8 cellular contexts compared by ENCODE assay signal in genomic region chr3:56468184-56469106, GRCh38. TPM values are rescaled to one million over a fixed set of nuclear protein-coding genes. Genes with fewer than 3 reads are reported as not detected.
A peak's percentile ranks its signal among the peaks of the same experiment; 100 is the strongest.
DNase-seq lines count a peak whose midpoint lies in the region; ATAC-seq and TF ChIP-seq lines count a peak whose summit lies in the region.

Gene ERC2 (minus strand): TSS chr3:56468467.

- TF ChIP-seq POLR2A in stomach (IDR thresholded peaks at IDR 0.05) = no peak

- no peaks in the 10 kb centered on the region for H3K9me3 Mint-ChIP-seq in T-helper 2 cell treated with Interferon-gamma antibody and Interleukin-4, amounts not matched to agents 5 μg/mL and 100 μg/mL, for 36 hours

- H3K4me1 ChIP-seq in colonic mucosa = no peaks in the 10 kb centered on the region
- peaks cover 5 to 21% (median 17%) of the 10 kb centered on the region in 4 donors for H3K4me1 ChIP-seq in stomach

- intact Hi-C loops in colonic mucosa (cut with DNase I) = no loop called here
- intact Hi-C loops in stomach (cut with DNase I; ENCODE audit: low total_unique reads) = no loop called here

- peak within 1 kb of the TSS; percentile 77 for H3K4me3 Mint-ChIP-seq in T-helper 2 cell treated with Interferon-gamma antibody and Interleukin-4, amounts not matched to agents 5 μg/mL and 100 μg/mL, for 36 hours

- H3K4me3 ChIP-seq in colonic mucosa (peak within 1 kb of the TSS; percentile 42), stomach (peak within 1 kb of the TSS; percentile 54 to 62 (median 58))

- TF ChIP-seq CTCF in colonic mucosa (IDR thresholded peaks at IDR 0.05) (no peak), stomach (IDR thresholded peaks at IDR 0.05) (no peak)

- H3K27ac Mint-ChIP-seq in T-helper 2 cell treated with Interferon-gamma antibody and Interleukin-4, amounts not matched to agents 5 μg/mL and 100 μg/mL, for 36 hours = no peak within 1 kb of the TSS

- H3K27ac ChIP-seq in colonic mucosa = no peak within 1 kb of the TSS
- H3K27ac ChIP-seq in stomach = no peak within 1 kb of the TSS

- TF ChIP-seq EP300 in stomach (IDR thresholded peaks at IDR 0.05) = no peak

- H3K4me1 Mint-ChIP-seq in T-helper 2 cell treated with Interferon-gamma antibody and Interleukin-4, amounts not matched to agents 5 μg/mL and 100 μg/mL, for 36 hours (ENCODE audit: low read depth) = no peaks in the 10 kb centered on the region

- DNase-seq in T-helper 2 cell treated with Interferon-gamma antibody and Interleukin-4, amounts not matched to agents 5 μg/mL and 100 μg/mL, for 36 hours (ENCODE audit: low spot score) = no peak
- DNase-seq in T-helper 2 cell (no peak), NCI-H82 (lab: John Stamatoyannopoulos, UW) (peak; percentile 85), colonic mucosa (peak; percentile 52), left lobe of liver (ENCODE audit: low spot score) (no peak), stomach (peak; percentile 41), NCI-H187 (lab: John Stamatoyannopoulos, UW) (no peak)

- H3K36me3 Mint-ChIP-seq in T-helper 2 cell treated with Interferon-gamma antibody and Interleukin-4, amounts not matched to agents 5 μg/mL and 100 μg/mL, for 36 hours (ENCODE audit: low read depth) = no peaks in the 10 kb centered on the region

- H3K36me3 ChIP-seq in colonic mucosa (no peaks in the 10 kb centered on the region), stomach (no peaks in the 10 kb centered on the region)

- peak; percentile 61 for ATAC-seq in left lobe of liver
- ATAC-seq in GM21825 (IDR thresholded peaks at IDR 0.05; ENCODE audit: unreplicated experiment) = no peak

- H3K27me3 ChIP-seq in colonic mucosa (peaks cover 8% of the 10 kb centered on the region), stomach (peaks cover 0 to 55% (median 38%) of the 10 kb centered on the region in 3 donors)

- H3K9me3 ChIP-seq in colonic mucosa (no peaks in the 10 kb centered on the region), stomach (no peaks in the 10 kb centered on the region)

- 5 to 8% (median 6%) methylated on average over 27 to 81 of the region's 82 CpGs for WGBS in stomach, 5 donors

- H3K9ac ChIP-seq in colonic mucosa (ENCODE audit: low read depth in 2 of 2, low read length in 2 of 2) = no peak within 1 kb of the TSS

- peaks cover 61% of the 10 kb centered on the region for H3K27me3 Mint-ChIP-seq in T-helper 2 cell treated with Interferon-gamma antibody and Interleukin-4, amounts not matched to agents 5 μg/mL and 100 μg/mL, for 36 hours (ENCODE audit: low read depth)

RNA-seq across cellular contexts. Expression of gene ERC2, which starts in this region (rescaled TPM):
- total RNA-seq in colonic mucosa = under 1 TPM; 0.21 to 0.30 TPM
- not detected for total RNA-seq in left lobe of liver
- total RNA-seq in stomach = 1 to 10 TPM in 3 of 5 donors, under 1 TPM in 1, not detected in 1; 0.87 to 3.1 (median 2.4) TPM
- under 1 TPM in 2 of 3 donors, not detected in 1; 0.43 to 0.44 TPM for polyA plus RNA-seq in stomach

Comparison
In these comparisons a context has a peak if more than half of its experiments do, and no peak if none do; other contexts are left out.
1. Peak in DNase-seq and H3K4me3 ChIP-seq in colonic mucosa; RNA of the gene not detected or under 1 TPM.
2. Peak in ATAC-seq in left lobe of liver; RNA of the gene not detected or under 1 TPM.
3. DNase-seq: peak in NCI-H82 (single experiment) and stomach (single experiment); none in T-helper 2 cell treated with Interferon-gamma antibody and Interleukin-4, amounts not matched to agents 5 μg/mL and 100 μg/mL, for 36 hours (single experiment), T-helper 2 cell (0 of 5), left lobe of liver (single experiment) and NCI-H187 (0 of 2).